ENCODE assay signal across 8 cellular contexts in genomic region chr6:149863846-149864577, GRCh38. TPM values are rescaled to one million over a fixed set of nuclear protein-coding genes. Genes with fewer than 3 reads are reported as not detected.
DNase-seq lines count a peak whose midpoint lies in the region; ATAC-seq and TF ChIP-seq lines count a peak whose summit lies in the region.

A gene with protein sequence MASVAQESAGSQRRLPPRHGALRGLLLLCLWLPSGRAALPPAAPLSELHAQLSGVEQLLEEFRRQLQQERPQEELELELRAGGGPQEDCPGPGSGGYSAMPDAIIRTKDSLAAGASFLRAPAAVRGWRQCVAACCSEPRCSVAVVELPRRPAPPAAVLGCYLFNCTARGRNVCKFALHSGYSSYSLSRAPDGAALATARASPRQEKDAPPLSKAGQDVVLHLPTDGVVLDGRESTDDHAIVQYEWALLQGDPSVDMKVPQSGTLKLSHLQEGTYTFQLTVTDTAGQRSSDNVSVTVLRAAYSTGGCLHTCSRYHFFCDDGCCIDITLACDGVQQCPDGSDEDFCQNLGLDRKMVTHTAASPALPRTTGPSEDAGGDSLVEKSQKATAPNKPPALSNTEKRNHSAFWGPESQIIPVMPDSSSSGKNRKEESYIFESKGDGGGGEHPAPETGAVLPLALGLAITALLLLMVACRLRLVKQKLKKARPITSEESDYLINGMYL (minus strand): TSS chr6:149864359. CDS start chr6:149864020, 339 bp downstream.

- H3K27me3 Mint-ChIP-seq in activated CD4-positive, alpha-beta T cell treated with anti-CD3 and anti-CD28 coated beads, Interleukin-2, amount 10 ng/mL, durations not matched to agents 24 days and 14 days, result peaks cover 34% of the 10 kb centered on the region

- no peaks in the 10 kb centered on the region for H3K36me3 Mint-ChIP-seq in activated CD4-positive, alpha-beta T cell treated with anti-CD3 and anti-CD28 coated beads, Interleukin-2, amount 10 ng/mL, durations not matched to agents 24 days and 14 days (ENCODE audit: low read depth)

- peak; percentile 75 for ATAC-seq in GM19025 (IDR thresholded peaks at IDR 0.05; ENCODE audit: low read depth, unreplicated experiment)
- ATAC-seq in HG03354 (IDR thresholded peaks at IDR 0.05; ENCODE audit: poor library complexity, severe bottlenecking, unreplicated experiment), result peak; percentile 88

- H3K4me3 ChIP-seq in colonic mucosa, result peak within 1 kb of the TSS; percentile 64

- peak; percentile 94 for DNase-seq in AG08396 (ENCODE audit: low spot score)
- DNase-seq in NCI-H446 treated with DMSO at 0.1 percent for 48 hours (lab: John Stamatoyannopoulos, UW), result peak; percentile 49
- peak; percentile 95 for DNase-seq in activated CD4-positive, alpha-beta T cell treated with anti-CD3 and anti-CD28 coated beads, Interleukin-2, amount 10 ng/mL, durations not matched to agents 24 days and 14 days
- peak; percentile 92 for DNase-seq in colonic mucosa
- peak; percentile 61 to 76 (median 65) for DNase-seq in stimulated activated CD4-positive, alpha-beta T cell treated with anti-CD3 and anti-CD28 coated beads, Interleukin-1b, Interleukin-23, amount 100 ng/mL, for 24 hours (ENCODE audit: low read depth in 4 of 4, low spot score in 1 of 4)

- H3K4me1 Mint-ChIP-seq in activated CD4-positive, alpha-beta T cell treated with anti-CD3 and anti-CD28 coated beads, Interleukin-2, amount 10 ng/mL, durations not matched to agents 24 days and 14 days, result peaks cover 20% of the 10 kb centered on the region

- peak within 1 kb of the TSS; percentile 83 for H3K4me3 Mint-ChIP-seq in activated CD4-positive, alpha-beta T cell treated with anti-CD3 and anti-CD28 coated beads, Interleukin-2, amount 10 ng/mL, durations not matched to agents 24 days and 14 days

- no peaks in the 10 kb centered on the region for H3K9me3 Mint-ChIP-seq in activated CD4-positive, alpha-beta T cell treated with anti-CD3 and anti-CD28 coated beads, Interleukin-2, amount 10 ng/mL, durations not matched to agents 24 days and 14 days

- no peaks in the 10 kb centered on the region for H3K9me3 ChIP-seq in colonic mucosa

- H3K4me1 ChIP-seq in colonic mucosa, result no peaks in the 10 kb centered on the region

- no peak for TF ChIP-seq CTCF in colonic mucosa (IDR thresholded peaks at IDR 0.05)

- peak within 1 kb of the TSS; percentile 60 to 74 for H3K9ac ChIP-seq in colonic mucosa (ENCODE audit: low read depth in 2 of 2, low read length in 2 of 2)

- no peaks in the 10 kb centered on the region for H3K27me3 ChIP-seq in colonic mucosa
- H3K27me3 ChIP-seq in layer of hippocampus (ENCODE audit: control insufficient read depth, insufficient read depth, low read length), result no peaks in the 10 kb centered on the region

- peak within 1 kb of the TSS; percentile 92 for H3K27ac ChIP-seq in colonic mucosa
- H3K27ac ChIP-seq in layer of hippocampus (ENCODE audit: low read depth, low read length), result peak within 1 kb of the TSS; percentile 89

- H3K27ac Mint-ChIP-seq in activated CD4-positive, alpha-beta T cell treated with anti-CD3 and anti-CD28 coated beads, Interleukin-2, amount 10 ng/mL, durations not matched to agents 24 days and 14 days, result no peak within 1 kb of the TSS

- intact Hi-C loops in activated CD4-positive, alpha-beta T cell treated with anti-CD3 and anti-CD28 coated beads, Interleukin-2, amount 10 ng/mL, durations not matched to agents 24 days and 14 days (cut with micrococcal nuclease), result loop anchor here (2.0 to 5.0 kb wide), 3 partner anchors 59 to 317 kb away; partner anchors contain the start of genes GINM1, PPIL4 and RAET1G
- intact Hi-C loops in colonic mucosa (cut with DNase I), result loop anchor here (2.0 kb wide), 1 partner anchor 29 kb away; no protein-coding TSS in a partner anchor

- no peaks in the 10 kb centered on the region for H3K36me3 ChIP-seq in colonic mucosa

RNA-seq across cellular contexts. Expression of the gene that starts here (rescaled TPM):
- 3.7 TPM in 2 replicates for total RNA-seq in activated CD4-positive, alpha-beta T cell treated with anti-CD3 and anti-CD28 coated beads, Interleukin-2, amount 10 ng/mL, durations not matched to agents 24 days and 14 days
- total RNA-seq in colonic mucosa, result 10 to 100 TPM; 24.8 to 39.4 TPM

Comparison
In these comparisons a context has a peak if more than half of its experiments do, and no peak if none do; other contexts are left out.
1. Peak in every context shown above with its lines: DNase-seq, ATAC-seq, H3K4me3 ChIP-seq and H3K27ac ChIP-seq.